16 cellular contexts compared by ENCODE assay signal in genomic region chr6:158010591-158011477, GRCh38. TPM values are rescaled to one million over a fixed set of nuclear protein-coding genes. Genes with fewer than 3 reads are reported as not detected.
DNase-seq lines count a peak whose midpoint lies in the region; ATAC-seq and TF ChIP-seq lines count a peak whose summit lies in the region.
"Had no signal": no experiment of that assay in that cellular context is flagged by ENCODE, and none has a peak within 500 bp of the region (broad histone marks: within the 10 kb centered on the region; RNA-seq: fewer than 3 reads in every experiment).

No MANE protein-coding gene starts in this region.

- no peak for ATAC-seq in central memory CD8-positive, alpha-beta T cell (replicated peaks; ENCODE audit: extremely low read depth, poor library complexity, severe bottlenecking)
- ATAC-seq in GM21390 (IDR thresholded peaks at IDR 0.05; ENCODE audit: unreplicated experiment): no peak
- ATAC-seq: activated naive CD4-positive, alpha-beta T cell treated with anti-CD3 and anti-CD28 coated beads, Interleukin-2, amount 50 U/mL, for 72 hours; CD8-positive, alpha-beta T cell had no signal

- intact Hi-C loops in Calu3 (cut with micrococcal nuclease; ENCODE audit: unreplicated experiment): no loop called here

- no peak for TF ChIP-seq EP300 in SK-N-SH (IDR thresholded peaks at IDR 0.05; ENCODE audit: borderline replicate concordance in 1 of 2, low read depth in 1 of 2, low read length in 1 of 2)

- peak overlapping the region; percentile 7 for H3K4me3 Mint-ChIP-seq in Calu3 (ENCODE audit: low read depth, unreplicated experiment)
- H3K4me3 Mint-ChIP-seq in central memory CD8-positive, alpha-beta T cell: no peak overlapping the region
- no peak overlapping the region for H3K4me3 Mint-ChIP-seq in nephron progenitor cell
- H3K4me3 Mint-ChIP-seq: activated CD4-positive, alpha-beta memory T cell treated with anti-CD3 and anti-CD28 coated beads for 36 hours; CD8-positive, alpha-beta T cell had no signal

- H3K4me2 ChIP-seq in SK-N-SH: no peak overlapping the region

- H3K4me1 Mint-ChIP-seq in Calu3 (ENCODE audit: low read depth, unreplicated experiment) (peaks cover 74% of the 10 kb centered on the region), nephron progenitor cell (peaks cover 22% of the 10 kb centered on the region)
- peaks cover 51% of the 10 kb centered on the region for H3K4me1 Mint-ChIP-seq in central memory CD8-positive, alpha-beta T cell

- no peak overlapping the region for H3K9ac ChIP-seq in SK-N-SH

- POLR2A ChIA-PET in SK-N-SH (lab: Yijun Ruan, JAX): no interaction called here

- no peaks in the 10 kb centered on the region for H3K27me3 Mint-ChIP-seq in Calu3 (ENCODE audit: unreplicated experiment)
- no peaks in the 10 kb centered on the region for H3K27me3 Mint-ChIP-seq in central memory CD8-positive, alpha-beta T cell
- no peaks in the 10 kb centered on the region for H3K27me3 Mint-ChIP-seq in nephron progenitor cell (ENCODE audit: low read depth, poor library complexity)
- H3K27me3 Mint-ChIP-seq: activated CD4-positive, alpha-beta memory T cell treated with anti-CD3 and anti-CD28 coated beads for 36 hours had no signal

- no peak for TF ChIP-seq RAD21 in SK-N-SH (IDR thresholded peaks at IDR 0.05; ENCODE audit: low read length)

- CTCF ChIA-PET in Calu3 (lab: Charles Lee): interaction anchor here (1.6 kb wide), 1 partner anchor 15 kb away, joined by 5 read pairs; no protein-coding TSS in a partner anchor
- CTCF ChIA-PET in SK-N-SH (lab: Yijun Ruan, JAX): interaction anchor here (0.7 to 2.8 kb wide), 3 partner anchors 15 to 61 kb away, joined by 3 to 11 read pairs (median 3); no protein-coding TSS in a partner anchor

- WGBS in SK-N-SH (ENCODE audit: low lambda C conversion rate): 98% methylated on average over 19 of the region's 19 CpGs

- peaks cover 49% of the 10 kb centered on the region for H3K4me1 ChIP-seq in ACC112 (ENCODE audit: control insufficient read depth, insufficient read depth, low read length, unreplicated experiment)
- H3K4me1 ChIP-seq in SK-N-SH (ENCODE audit: control insufficient read depth in 1 of 2, insufficient read depth in 2 of 2, low read depth in 1 of 2, low read length in 1 of 2): peaks cover 23 to 41% of the 10 kb centered on the region in 2 experiments; a peak in 3 of 4 replicates

- H3K4me3 ChIP-seq in ACC112 (ENCODE audit: low read depth, low read length): no peak overlapping the region
- no peak overlapping the region for H3K4me3 ChIP-seq in SK-N-SH (ENCODE audit: low read depth in 2 of 2, low read length in 1 of 2)

- H3K9me2 ChIP-seq in SK-N-SH: no peaks in the 10 kb centered on the region

- TF ChIP-seq CTCF in Calu3 (IDR thresholded peaks at IDR 0.05; ENCODE audit: unreplicated experiment) (no peak), nephron progenitor cell (IDR thresholded peaks at IDR 0.05) (no peak), SK-N-SH (IDR thresholded peaks at IDR 0.05) (no peak)

- H3K79me2 ChIP-seq in ACC112 (ENCODE audit: control insufficient read depth, insufficient read depth, low read length, unreplicated experiment): peaks cover 98% of the 10 kb centered on the region
- H3K79me2 ChIP-seq in SK-N-SH (ENCODE audit: insufficient read depth): peaks cover 100% of the 10 kb centered on the region

- H3K9me3 Mint-ChIP-seq in Calu3 (ENCODE audit: low read depth, unreplicated experiment) (no peaks in the 10 kb centered on the region), nephron progenitor cell (peaks cover 13% of the 10 kb centered on the region)
- H3K9me3 Mint-ChIP-seq in central memory CD8-positive, alpha-beta T cell: no peaks in the 10 kb centered on the region
- H3K9me3 Mint-ChIP-seq: activated CD4-positive, alpha-beta memory T cell treated with anti-CD3 and anti-CD28 coated beads for 36 hours; CD8-positive, alpha-beta T cell had no signal

- H3F3A ChIP-seq in SK-N-SH (replicated peaks; ENCODE audit: insufficient read depth): peaks cover 15% of the 10 kb centered on the region

- no peaks in the 10 kb centered on the region for H4K20me1 ChIP-seq in SK-N-SH (ENCODE audit: insufficient read depth)

- H3K27ac ChIP-seq in ACC112 (ENCODE audit: low read depth, low read length) (peak overlapping the region; percentile 34; the same call in 1 of the 2 replicates), SK-N-SH (ENCODE audit: low read depth in 2 of 2, low read length in 1 of 2) (peak overlapping the region in 1 of 2 experiments; percentile 88; a peak in 1 of 4 replicates)

- H3K36me3 ChIP-seq in ACC112 (ENCODE audit: insufficient read depth, low read length) (no peaks in the 10 kb centered on the region; the same call in 1 of the 2 replicates), SK-N-SH (replicated peaks in 1 of 2; ENCODE audit: control insufficient read depth in 1 of 2, insufficient read depth in 2 of 2, low read length in 1 of 2) (no peaks in the 10 kb centered on the region)

- H3K9me3 ChIP-seq in SK-N-SH: no peaks in the 10 kb centered on the region

- H3K27ac Mint-ChIP-seq in Calu3 (ENCODE audit: unreplicated experiment) (peak overlapping the region; percentile 53), nephron progenitor cell (peak overlapping the region; percentile 13)
- peak overlapping the region; percentile 67 for H3K27ac Mint-ChIP-seq in central memory CD8-positive, alpha-beta T cell (ENCODE audit: low read depth)
- H3K27ac Mint-ChIP-seq: activated CD4-positive, alpha-beta memory T cell treated with anti-CD3 and anti-CD28 coated beads for 36 hours; CD8-positive, alpha-beta T cell had no signal

- no peak overlapping the region for H2AFZ ChIP-seq in ACC112 (ENCODE audit: low read length, unreplicated experiment)
- H2AFZ ChIP-seq in SK-N-SH (ENCODE audit: low read depth): no peak overlapping the region

- H3K36me3 Mint-ChIP-seq in Calu3 (ENCODE audit: insufficient read depth, unreplicated experiment) (peaks cover 19% of the 10 kb centered on the region), nephron progenitor cell (ENCODE audit: low read depth) (peaks cover 10% of the 10 kb centered on the region)
- no peaks in the 10 kb centered on the region for H3K36me3 Mint-ChIP-seq in central memory CD8-positive, alpha-beta T cell (ENCODE audit: insufficient read depth)

- no peak for DNase-seq in Calu3
- DNase-seq in central memory CD8-positive, alpha-beta T cell (ENCODE audit: low spot score in 2 of 2): no peak
- DNase-seq in nephron progenitor cell: no peak
- no peak for DNase-seq in SK-N-SH
- DNase-seq in cerebellar cortex (ENCODE audit: low spot score): no peak
- DNase-seq in stimulated activated naive CD4-positive, alpha-beta T cell treated with Interleukin-2 at 50 U/mL for 16 hours (lab: John Stamatoyannopoulos, UW): no peak
- DNase-seq: activated CD4-positive, alpha-beta memory T cell treated with anti-CD3 and anti-CD28 coated beads for 36 hours; CD8-positive, alpha-beta T cell; cortex of kidney; GF-D8; MV-4-11; NCI-H2171; SW 1271 had no signal

- no peaks in the 10 kb centered on the region for H3K27me3 ChIP-seq in ACC112 (ENCODE audit: insufficient read depth, low read length)
- H3K27me3 ChIP-seq in SK-N-SH (ENCODE audit: insufficient read depth): no peaks in the 10 kb centered on the region

- BruUV-seq in Calu3 (replicated peaks; lab: Mats Ljungman, UMichigan): no TSS peak

TF ChIP-seq in SK-N-SH, 30 proteins besides CTCF, POLR2A, EP300 and RAD21 (continues in another document):
- TF ChIP-seq NFIC (IDR thresholded peaks at IDR 0.05; ENCODE audit: borderline replicate concordance): no peak
- TF ChIP-seq TEAD4 (IDR thresholded peaks at IDR 0.05; ENCODE audit: borderline replicate concordance, insufficient read depth): no peak
- no peak for TF ChIP-seq RFX5 (IDR thresholded peaks at IDR 0.05; ENCODE audit: low read length)
- no peak for TF ChIP-seq EZH2phosphoT487 (IDR thresholded peaks at IDR 0.05; ENCODE audit: borderline replicate concordance, low read depth)
- no peak for TF ChIP-seq GABPA (IDR thresholded peaks at IDR 0.05; ENCODE audit: low read depth)
- TF ChIP-seq USF1 (IDR thresholded peaks at IDR 0.05; ENCODE audit: borderline replicate concordance, low read depth): no peak
- TF ChIP-seq FOXJ3 (CRISPR knock-in tag; IDR thresholded peaks at IDR 0.05): no peak
- no peak for TF ChIP-seq REST (IDR thresholded peaks at IDR 0.05; ENCODE audit: low read depth, low read length)

RNA-seq across cellular contexts. Expression of gene SYNJ2, which starts 29.2 kb away (rescaled TPM):
- 26.8 and 29.1 TPM in 2 replicates for total RNA-seq in Calu3 (2022)
- 35.3 and 40.0 TPM in 2 replicates for polyA plus RNA-seq in SK-N-SH (2012; rRNA removed)
- 28.3 and 33.0 TPM in 2 replicates for polyA plus RNA-seq in SK-N-SH (2012; cell fraction: cytosol; rRNA removed)
- 56.9 and 66.8 TPM in 2 replicates for polyA plus RNA-seq in SK-N-SH (2012; cell fraction: nucleus; rRNA removed)

Comparison
In these comparisons a context has a peak if more than half of its experiments do, and no peak if none do; other contexts are left out.
1. H3K27ac Mint-ChIP-seq: peak in every context shown above with its lines; median percentile 67 in central memory CD8-positive, alpha-beta T cell; 53 in Calu3; 13 in nephron progenitor cell.